ENCODE assay signal across 2 cellular contexts in the genomic region with DNA sequence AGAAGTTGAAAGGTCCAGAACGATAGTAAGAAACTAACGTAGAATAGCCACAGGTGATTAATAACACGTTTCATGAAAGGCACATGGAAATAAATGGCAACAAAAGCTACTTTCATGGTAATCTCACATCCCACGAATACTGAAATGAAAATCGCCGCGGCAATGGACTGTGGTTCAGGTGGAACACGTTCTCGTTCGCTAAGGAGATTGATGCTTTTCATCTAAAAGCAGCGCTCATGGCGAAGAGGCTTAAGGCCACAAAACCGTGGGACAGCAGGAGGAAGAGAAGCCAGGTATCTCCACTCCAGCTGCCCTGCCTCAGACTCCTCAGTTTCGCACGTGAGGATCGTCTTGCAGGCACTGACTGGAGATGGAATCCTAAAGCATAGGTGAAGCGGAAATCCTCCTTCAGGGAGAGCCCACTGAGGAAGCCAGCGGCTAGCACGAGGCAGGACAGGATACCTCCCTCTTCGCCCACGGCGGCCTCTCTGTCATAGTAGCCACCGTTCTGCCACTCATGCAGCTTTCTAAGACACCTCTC.
TF ChIP-seq lines count a peak whose summit lies in the region.

No MANE protein-coding gene starts in this region.

TF ChIP-seq in endothelial cell of umbilical vein, 7 proteins besides CTCF, POLR2A, EP300 and RAD21:
- no peak for TF ChIP-seq POLR2AphosphoS5 (IDR thresholded peaks at IDR 0.05; ENCODE audit: insufficient read depth, low read depth, low read length)
- TF ChIP-seq MAX (IDR thresholded peaks at IDR 0.05; ENCODE audit: insufficient read depth, insufficient read length), result no peak
- TF ChIP-seq GATA2 (IDR thresholded peaks at IDR 0.05; ENCODE audit: insufficient read depth, insufficient read length, low read depth, low read length), result no peak
- TF ChIP-seq MYC (IDR thresholded peaks at IDR 0.05; ENCODE audit: low read depth, low read length), result no peak
- no peak for TF ChIP-seq JUN (IDR thresholded peaks at IDR 0.05; ENCODE audit: borderline replicate concordance, insufficient read depth, insufficient read length, low read depth)
- no peak for TF ChIP-seq FOS (IDR thresholded peaks at IDR 0.05; ENCODE audit: borderline replicate concordance, insufficient read depth, low read length)
- TF ChIP-seq EZH2 (IDR thresholded peaks at IDR 0.05; ENCODE audit: borderline replicate concordance, low read depth, low read length, severe bottlenecking), result no peak

TF ChIP-seq in neural cell, 6 proteins besides CTCF, POLR2A, EP300 and RAD21:
- TF ChIP-seq SMC3 (conservative IDR thresholded peaks at IDR 0.05; ENCODE audit: poor library complexity) (no peak), EZH2 (IDR thresholded peaks at IDR 0.05; ENCODE audit: borderline replicate concordance, insufficient read depth, low read length, poor library complexity, severe bottlenecking) (no peak), POLR2AphosphoS5 (IDR thresholded peaks at IDR 0.05) (no peak), TAF1 (IDR thresholded peaks at IDR 0.05; ENCODE audit: low read depth) (no peak), MXI1 (conservative IDR thresholded peaks at IDR 0.05; ENCODE audit: poor library complexity, severe bottlenecking) (no peak)
- TF ChIP-seq, protein P1, sequence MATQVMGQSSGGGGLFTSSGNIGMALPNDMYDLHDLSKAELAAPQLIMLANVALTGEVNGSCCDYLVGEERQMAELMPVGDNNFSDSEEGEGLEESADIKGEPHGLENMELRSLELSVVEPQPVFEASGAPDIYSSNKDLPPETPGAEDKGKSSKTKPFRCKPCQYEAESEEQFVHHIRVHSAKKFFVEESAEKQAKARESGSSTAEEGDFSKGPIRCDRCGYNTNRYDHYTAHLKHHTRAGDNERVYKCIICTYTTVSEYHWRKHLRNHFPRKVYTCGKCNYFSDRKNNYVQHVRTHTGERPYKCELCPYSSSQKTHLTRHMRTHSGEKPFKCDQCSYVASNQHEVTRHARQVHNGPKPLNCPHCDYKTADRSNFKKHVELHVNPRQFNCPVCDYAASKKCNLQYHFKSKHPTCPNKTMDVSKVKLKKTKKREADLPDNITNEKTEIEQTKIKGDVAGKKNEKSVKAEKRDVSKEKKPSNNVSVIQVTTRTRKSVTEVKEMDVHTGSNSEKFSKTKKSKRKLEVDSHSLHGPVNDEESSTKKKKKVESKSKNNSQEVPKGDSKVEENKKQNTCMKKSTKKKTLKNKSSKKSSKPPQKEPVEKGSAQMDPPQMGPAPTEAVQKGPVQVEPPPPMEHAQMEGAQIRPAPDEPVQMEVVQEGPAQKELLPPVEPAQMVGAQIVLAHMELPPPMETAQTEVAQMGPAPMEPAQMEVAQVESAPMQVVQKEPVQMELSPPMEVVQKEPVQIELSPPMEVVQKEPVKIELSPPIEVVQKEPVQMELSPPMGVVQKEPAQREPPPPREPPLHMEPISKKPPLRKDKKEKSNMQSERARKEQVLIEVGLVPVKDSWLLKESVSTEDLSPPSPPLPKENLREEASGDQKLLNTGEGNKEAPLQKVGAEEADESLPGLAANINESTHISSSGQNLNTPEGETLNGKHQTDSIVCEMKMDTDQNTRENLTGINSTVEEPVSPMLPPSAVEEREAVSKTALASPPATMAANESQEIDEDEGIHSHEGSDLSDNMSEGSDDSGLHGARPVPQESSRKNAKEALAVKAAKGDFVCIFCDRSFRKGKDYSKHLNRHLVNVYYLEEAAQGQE (IDR thresholded peaks at IDR 0.05; ENCODE audit: borderline replicate concordance), result no peak
